ENCODE assay signal across 12 cellular contexts in genomic region chr10:33612116-33612515, GRCh38.
A peak's percentile ranks its signal among the peaks of the same experiment; 100 is the strongest.
DNase-seq lines count a peak whose midpoint lies in the region; ATAC-seq, FAIRE-seq and TF ChIP-seq lines count a peak whose summit lies in the region.
"Had no signal": no experiment of that assay in that cellular context is flagged by ENCODE, and none has a peak within 500 bp of the region (broad histone marks: within the 10 kb centered on the region; RNA-seq: fewer than 3 reads in every experiment).

No MANE protein-coding gene starts in this region.

- ATAC-seq in right cardiac atrium (no peak), upper lobe of right lung (no peak), HG03442 (IDR thresholded peaks at IDR 0.05; ENCODE audit: unreplicated experiment) (no peak)

- H3K4me3 ChIP-seq in left ventricle myocardium inferior, result peak overlapping the region; percentile 11
- H3K4me3 ChIP-seq in right cardiac atrium (ENCODE audit: low read length), result no peak overlapping the region
- H3K4me3 ChIP-seq in kidney (ENCODE audit: low read length in 2 of 2), result peak overlapping the region in 1 of 2 donors; percentile 27
- peak overlapping the region; percentile 4 for H3K4me3 ChIP-seq in upper lobe of right lung
- H3K4me3 ChIP-seq: thyroid gland had no signal

- FAIRE-seq in kidney (lab: Jason Lieb, UNC), result no peak

- WGBS in right cardiac atrium, result 85% methylated on average over 1 of the region's 1 CpG

- H3K9me3 ChIP-seq in left ventricle myocardium inferior (replicated peaks) (peaks cover 18% of the 10 kb centered on the region), right cardiac atrium (ENCODE audit: control insufficient read depth, low read length) (no peaks in the 10 kb centered on the region), kidney (ENCODE audit: control insufficient read depth in 1 of 2, low read length in 2 of 2) (no peaks in the 10 kb centered on the region), upper lobe of right lung (peaks cover 4% of the 10 kb centered on the region)
- H3K9me3 ChIP-seq: thyroid gland had no signal

- H3K27me3 ChIP-seq in left ventricle myocardium inferior (ENCODE audit: low read depth) (no peaks in the 10 kb centered on the region), right cardiac atrium (ENCODE audit: control insufficient read depth, insufficient read depth) (no peaks in the 10 kb centered on the region), upper lobe of right lung (no peaks in the 10 kb centered on the region)
- H3K27me3 ChIP-seq: thyroid gland had no signal

- no peak overlapping the region for H3K9ac ChIP-seq in kidney (ENCODE audit: low read length in 2 of 2)

- DNase-seq in left ventricle myocardium inferior (no peak), right cardiac atrium (no peak), astrocyte of the hippocampus (ENCODE audit: low read depth, low spot score) (peak; percentile 20), kidney (no peak), upper lobe of right lung (no peak), cortex of kidney (lab: John Stamatoyannopoulos, UW) (no peak), NCI-H2107 (lab: John Stamatoyannopoulos, UW) (no peak)
- DNase-seq: DMS79, NCI-H1092 treated with DMSO at 0.1 percent for 48 hours, NCI-H524 treated with DMSO at 0.1 percent for 48 hours, thyroid gland had no signal

- TF ChIP-seq CTCF in left ventricle myocardium inferior (IDR thresholded peaks at IDR 0.05; ENCODE audit: borderline replicate concordance) (no peak), kidney (IDR thresholded peaks at IDR 0.05; ENCODE audit: borderline replicate concordance, extremely low read depth, insufficient read depth) (no peak), upper lobe of right lung (IDR thresholded peaks at IDR 0.05) (no peak)

- peak overlapping the region; percentile 48 for H3K27ac ChIP-seq in left ventricle myocardium inferior (replicated peaks)
- no peak overlapping the region for H3K27ac ChIP-seq in right cardiac atrium (ENCODE audit: low read length)
- peak overlapping the region; percentile 15 to 54 for H3K27ac ChIP-seq in kidney (ENCODE audit: low read depth in 2 of 2, low read length in 2 of 2)
- peak overlapping the region; percentile 48 for H3K27ac ChIP-seq in upper lobe of right lung

- no peaks in the 10 kb centered on the region for H3K36me3 ChIP-seq in left ventricle myocardium inferior
- H3K36me3 ChIP-seq in kidney (ENCODE audit: control insufficient read depth in 1 of 2, insufficient read depth in 2 of 2, low read length in 2 of 2), result no peaks in the 10 kb centered on the region
- H3K36me3 ChIP-seq in upper lobe of right lung, result no peaks in the 10 kb centered on the region
- H3K36me3 ChIP-seq: thyroid gland had no signal

- intact Hi-C loops in left ventricle myocardium inferior (cut with micrococcal nuclease), result no loop called here
- intact Hi-C loops in right cardiac atrium (cut with DNase I), result no loop called here
- intact Hi-C loops in kidney (cut with DNase I), result no loop called here
- intact Hi-C loops in upper lobe of right lung (cut with DNase I), result no loop called here

- H3K4me1 ChIP-seq in left ventricle myocardium inferior (no peaks in the 10 kb centered on the region), right cardiac atrium (ENCODE audit: control insufficient read depth, insufficient read depth, low read length) (no peaks in the 10 kb centered on the region), kidney (ENCODE audit: control insufficient read depth in 1 of 2, insufficient read depth in 1 of 2, low read depth in 1 of 2, low read length in 2 of 2) (no peaks in the 10 kb centered on the region), upper lobe of right lung (peaks cover 7% of the 10 kb centered on the region)
- H3K4me1 ChIP-seq: thyroid gland had no signal
